8 cellular contexts compared by ENCODE assay signal in genomic region chrX:47649781-47650163, GRCh38. TPM values are rescaled to one million over a fixed set of nuclear protein-coding genes. Genes with fewer than 3 reads are reported as not detected.
DNase-seq lines count a peak whose midpoint lies in the region; ATAC-seq and TF ChIP-seq lines count a peak whose summit lies in the region.

No MANE protein-coding gene starts in this region.

- no peaks in the 10 kb centered on the region for H3K27me3 Mint-ChIP-seq in activated naive CD4-positive, alpha-beta T cell treated with anti-CD3 and anti-CD28 coated beads, Interleukin-2, amount 50 U/mL, for 24 hours

- no peak for DNase-seq in activated naive CD4-positive, alpha-beta T cell treated with anti-CD3 and anti-CD28 coated beads, Interleukin-2, amount 50 U/mL, for 16 hours
- DNase-seq in ascending aorta (ENCODE audit: low spot score in 2 of 2), result peak in 1 of 2 donors; percentile 57
- no peak for DNase-seq in lower lobe of right lung
- no peak for DNase-seq in upper lobe of right lung
- DNase-seq in A172 (ENCODE audit: low spot score), result no peak
- no peak for DNase-seq in stimulated activated naive CD4-positive, alpha-beta T cell (lab: John Stamatoyannopoulos, UW)

- H3K36me3 ChIP-seq in ascending aorta (no peaks in the 10 kb centered on the region), lower lobe of right lung (peaks cover 14% of the 10 kb centered on the region), upper lobe of right lung (peaks cover 4% of the 10 kb centered on the region)

- intact Hi-C loops in ascending aorta (cut with DNase I) (loop anchor here (1.0 to 10.0 kb wide), 10 partner anchors 10 to 455 kb away; partner anchors contain the start of genes ARAF, TIMP1, UBA1 and USP11), lower lobe of right lung (cut with DNase I) (no loop called here), upper lobe of right lung (cut with DNase I) (no loop called here)

- H3K9me3 ChIP-seq in ascending aorta (no peaks in the 10 kb centered on the region), lower lobe of right lung (no peaks in the 10 kb centered on the region), upper lobe of right lung (no peaks in the 10 kb centered on the region)

- H3K4me1 ChIP-seq in ascending aorta, result peaks cover 0 to 7% of the 10 kb centered on the region in 2 donors
- peaks cover 8% of the 10 kb centered on the region for H3K4me1 ChIP-seq in lower lobe of right lung
- no peaks in the 10 kb centered on the region for H3K4me1 ChIP-seq in upper lobe of right lung

- H3K4me3 ChIP-seq in ascending aorta, result peak overlapping the region; percentile 67 to 71
- H3K4me3 ChIP-seq in lower lobe of right lung, result peak overlapping the region; percentile 60
- peak overlapping the region; percentile 56 for H3K4me3 ChIP-seq in upper lobe of right lung

- peak overlapping the region; percentile 77 for H3K27ac Mint-ChIP-seq in activated naive CD4-positive, alpha-beta T cell treated with anti-CD3 and anti-CD28 coated beads, Interleukin-2, amount 50 U/mL, for 24 hours

- ATAC-seq in lower lobe of right lung, result no peak
- no peak for ATAC-seq in upper lobe of right lung
- ATAC-seq in GM18873 (IDR thresholded peaks at IDR 0.05; ENCODE audit: low FRiP score, unreplicated experiment), result no peak

- H3K27ac ChIP-seq in ascending aorta (peak overlapping the region; percentile 85 to 87), lower lobe of right lung (peak overlapping the region; percentile 79), upper lobe of right lung (peak overlapping the region; percentile 75)

- H3K9me3 Mint-ChIP-seq in activated naive CD4-positive, alpha-beta T cell treated with anti-CD3 and anti-CD28 coated beads, Interleukin-2, amount 50 U/mL, for 24 hours, result no peaks in the 10 kb centered on the region

- H3K4me3 Mint-ChIP-seq in activated naive CD4-positive, alpha-beta T cell treated with anti-CD3 and anti-CD28 coated beads, Interleukin-2, amount 50 U/mL, for 24 hours, result peak overlapping the region; percentile 95

- H3K27me3 ChIP-seq in ascending aorta (no peaks in the 10 kb centered on the region), lower lobe of right lung (ENCODE audit: low read depth) (no peaks in the 10 kb centered on the region), upper lobe of right lung (no peaks in the 10 kb centered on the region)

- H3K36me3 Mint-ChIP-seq in activated naive CD4-positive, alpha-beta T cell treated with anti-CD3 and anti-CD28 coated beads, Interleukin-2, amount 50 U/mL, for 24 hours, result peaks cover 22% of the 10 kb centered on the region

- no peak for TF ChIP-seq CTCF in ascending aorta (IDR thresholded peaks at IDR 0.05)
- TF ChIP-seq CTCF in lower lobe of right lung (IDR thresholded peaks at IDR 0.05), result no peak
- TF ChIP-seq CTCF in upper lobe of right lung (IDR thresholded peaks at IDR 0.05), result no peak

- peaks cover 51% of the 10 kb centered on the region for H3K4me1 Mint-ChIP-seq in activated naive CD4-positive, alpha-beta T cell treated with anti-CD3 and anti-CD28 coated beads, Interleukin-2, amount 50 U/mL, for 24 hours

RNA-seq across cellular contexts. Expression of gene ELK1, which starts 0.6 kb away (rescaled TPM):
- total RNA-seq in ascending aorta (146 TPM), lower lobe of right lung (25.3 TPM), upper lobe of right lung (29.2 TPM)
- 27.2 and 31.2 TPM in 2 replicates for total RNA-seq in A172 (2014; rRNA removed; shearing (Covaris generic))

RNA-seq across cellular contexts. Expression of gene UXT, which starts 9.2 kb away (rescaled TPM):
- total RNA-seq in ascending aorta (63.6 TPM), lower lobe of right lung (85.5 TPM), upper lobe of right lung (77.5 TPM)
- total RNA-seq in A172 (2014; rRNA removed; shearing (Covaris generic)), result 154 and 183 TPM in 2 replicates

RNA-seq across cellular contexts. Expression of gene CFP, which starts 20.0 kb away (rescaled TPM):
- total RNA-seq in ascending aorta, result 25.4 TPM
- total RNA-seq in lower lobe of right lung, result 24.8 TPM
- 14.9 TPM for total RNA-seq in upper lobe of right lung
- 0.05 and 0.43 TPM in 2 replicates for total RNA-seq in A172 (2014; rRNA removed; shearing (Covaris generic))

RNA-seq across cellular contexts. Expression of gene SYN1, which starts 30.1 kb away (rescaled TPM):
- total RNA-seq in ascending aorta (5.7 TPM), lower lobe of right lung (0.44 TPM), upper lobe of right lung (0.75 TPM)
- total RNA-seq in A172 (2014; rRNA removed; shearing (Covaris generic)), result 0.38 TPM in 1 of 2 replicates, not detected in the other

Comparison
In these comparisons a context has a peak if more than half of its experiments do, and no peak if none do; other contexts are left out.
1. RNA of gene CFP, which starts 20.0 kb away (total RNA-seq): 25.4 TPM in ascending aorta (single experiment), 24.8 TPM in lower lobe of right lung (single experiment) and 14.9 TPM in upper lobe of right lung (single experiment); 0.05 to 0.43 TPM in A172; every median in the first group is over 10 times any median in the second.
2. Peak in every context shown above with its lines, with median percentiles within 50 percentile points of each other: H3K27ac ChIP-seq and H3K4me3 ChIP-seq.